13 cellular contexts compared by ENCODE assay signal in genomic region chr14:104969741-104970230, GRCh38. TPM values are rescaled to one million over a fixed set of nuclear protein-coding genes. Genes with fewer than 3 reads are reported as not detected.
A peak's percentile ranks its signal among the peaks of the same experiment; 100 is the strongest.
DNase-seq lines count a peak whose midpoint lies in the region; FAIRE-seq and TF ChIP-seq lines count a peak whose summit lies in the region.
"Had no signal": no experiment of that assay in that cellular context is flagged by ENCODE, and none has a peak within 500 bp of the region (broad histone marks: within the 10 kb centered on the region; RNA-seq: fewer than 3 reads in every experiment).

No MANE protein-coding gene starts in this region.

- in situ Hi-C loops in mammary epithelial cell (cut with MboI; ENCODE audit: low sequenced_read_pairs in 2 of 2): loop anchor here in 1 of 2 donors (5.0 kb wide), 1 partner anchor 78 kb away; no protein-coding TSS in a partner anchor

- H3K36me3 ChIP-seq in HUES6 (ENCODE audit: control insufficient read depth, insufficient read depth, low read length): no peaks in the 10 kb centered on the region
- H3K36me3 ChIP-seq in mammary epithelial cell (ENCODE audit: insufficient read depth, low read length): no peaks in the 10 kb centered on the region
- peaks cover 3 to 10% of the 10 kb centered on the region in 2 experiments for H3K36me3 ChIP-seq in keratinocyte (ENCODE audit: control insufficient read depth in 2 of 2, extremely low read depth in 1 of 2, insufficient read depth in 2 of 2, low read length in 2 of 2)
- H3K36me3 ChIP-seq in spleen: no peaks in the 10 kb centered on the region

- CTCF ChIA-PET in mammary epithelial cell (lab: Charles Lee; ENCODE audit: low non-redundant PET): interaction anchor here (0.6 kb wide), 1 partner anchor 405 kb away, joined by 9 read pairs; no protein-coding TSS in a partner anchor

- TF ChIP-seq CTCF in mammary epithelial cell (conservative IDR thresholded peaks at IDR 0.05 in 1 of 2, IDR thresholded peaks at IDR 0.05 in 1 of 2; ENCODE audit: extremely low read depth in 1 of 2, insufficient read depth in 1 of 2, low read depth in 1 of 2, low read length in 2 of 2): no peak
- TF ChIP-seq CTCF in keratinocyte (optimal IDR thresholded peaks at IDR 0.05 in 1 of 3, IDR thresholded peaks at IDR 0.05 in 1 of 3, conservative IDR thresholded peaks at IDR 0.05 in 1 of 3; ENCODE audit: extremely low read depth in 1 of 3, insufficient read depth in 2 of 3, low read length in 3 of 3): no peak
- TF ChIP-seq CTCF in spleen (IDR thresholded peaks at IDR 0.05 in 8 of 11, conservative IDR thresholded peaks at IDR 0.05 in 3 of 11): no peak

- H3K9ac ChIP-seq in HUES6 (ENCODE audit: low read length) (no peak overlapping the region), mammary epithelial cell (ENCODE audit: insufficient read depth, low read length) (peak overlapping the region; percentile 8), keratinocyte (ENCODE audit: control insufficient read depth, extremely low read depth, insufficient read depth, low read length) (peak overlapping the region; percentile 100)

- H3K27ac ChIP-seq in HUES6 (ENCODE audit: low read depth, low read length): no peak overlapping the region
- peak overlapping the region; percentile 98 for H3K27ac ChIP-seq in mammary epithelial cell (ENCODE audit: insufficient read depth, low read depth, low read length)
- H3K27ac ChIP-seq in keratinocyte (ENCODE audit: control insufficient read depth, insufficient read depth, low read length): peak overlapping the region; percentile 98
- no peak overlapping the region for H3K27ac ChIP-seq in spleen

- 100% methylated on average over 2 of the region's 10 CpGs for WGBS in mammary epithelial cell (ENCODE audit: low coverage, missing lambda C conversion rate)
- WGBS in spleen, 5 donors: 91 to 98% (median 96%) methylated on average over 3 to 10 of the region's 10 CpGs

- dilution Hi-C loops in mammary epithelial cell (cut with HindIII; ENCODE audit: low sequenced_read_pairs): no loop called here
- dilution Hi-C loops in keratinocyte (cut with MboI; ENCODE audit: extremely low pct_ligation_motif_present, low sequenced_read_pairs): no loop called here

- BruUV-seq in mammary epithelial cell (replicated peaks; lab: Mats Ljungman, UMichigan): no TSS peak

- no peak for FAIRE-seq in keratinocyte (lab: Jason Lieb, UNC)

- H3K27me3 ChIP-seq in HUES6 (ENCODE audit: control insufficient read depth, insufficient read depth, low read length) (peaks cover 11% of the 10 kb centered on the region), mammary epithelial cell (ENCODE audit: insufficient read depth, low read length) (no peaks in the 10 kb centered on the region), keratinocyte (ENCODE audit: control insufficient read depth, extremely low read depth, insufficient read depth, low read length) (no peaks in the 10 kb centered on the region), spleen (replicated peaks in 1 of 7) (peaks cover 0 to 80% (median 26%) of the 10 kb centered on the region in 7 donors)

- no peaks in the 10 kb centered on the region for H3K9me3 ChIP-seq in HUES6 (ENCODE audit: control insufficient read depth, insufficient read depth, low read depth, low read length)
- H3K9me3 ChIP-seq in mammary epithelial cell (replicated peaks; ENCODE audit: insufficient read depth, low read length): no peaks in the 10 kb centered on the region
- H3K9me3 ChIP-seq in keratinocyte (ENCODE audit: control insufficient read depth, low read depth, low read length): no peaks in the 10 kb centered on the region
- H3K9me3 ChIP-seq in spleen: no peaks in the 10 kb centered on the region

- H3K79me2 ChIP-seq in mammary epithelial cell (ENCODE audit: insufficient read depth, low read length): peaks cover 11% of the 10 kb centered on the region
- peaks cover 63% of the 10 kb centered on the region for H3K79me2 ChIP-seq in keratinocyte (ENCODE audit: control insufficient read depth, insufficient read depth, low read length)

- peaks cover 64% of the 10 kb centered on the region for H3K4me1 ChIP-seq in HUES6 (ENCODE audit: control insufficient read depth, insufficient read depth, low read length)
- H3K4me1 ChIP-seq in mammary epithelial cell (ENCODE audit: insufficient read depth, low read length): peaks cover 85% of the 10 kb centered on the region
- H3K4me1 ChIP-seq in keratinocyte (ENCODE audit: control insufficient read depth, extremely low read depth, insufficient read depth, low read length): peaks cover 80% of the 10 kb centered on the region
- H3K4me1 ChIP-seq in spleen: peaks cover 7 to 38% (median 22%) of the 10 kb centered on the region in 6 donors

- H3K4me2 ChIP-seq in mammary epithelial cell (ENCODE audit: insufficient read depth, low read depth, low read length) (peak overlapping the region; percentile 77), keratinocyte (ENCODE audit: control insufficient read depth, extremely low read depth, insufficient read depth, low read depth, low read length) (peak overlapping the region; percentile 99)

- H4K20me1 ChIP-seq in mammary epithelial cell (ENCODE audit: insufficient read depth, low read length): no peaks in the 10 kb centered on the region
- peaks cover 6% of the 10 kb centered on the region for H4K20me1 ChIP-seq in keratinocyte (ENCODE audit: control insufficient read depth, extremely low read depth, insufficient read depth, low read length)

- TF ChIP-seq POLR2A in spleen (IDR thresholded peaks at IDR 0.05): no peak

- DNase-seq in mammary epithelial cell: no peak
- no peak for DNase-seq in keratinocyte (ENCODE audit: low read depth, low spot score)
- peak; percentile 57 for DNase-seq in spleen
- no peak for DNase-seq in HPDE6-E6E7 (ENCODE audit: extremely low spot score)
- no peak for DNase-seq in GM19240 (ENCODE audit: insufficient read length, low spot score)
- no peak for DNase-seq in activated CD4-positive, alpha-beta T cell treated with anti-CD3 and anti-CD28 coated beads for 4 hours
- DNase-seq in NCI-H2227 treated with DMSO at 0.1 percent for 48 hours (lab: John Stamatoyannopoulos, UW): no peak
- DNase-seq: CD8-positive, alpha-beta memory T cell; NCI-H510A treated with DMSO at 0.1 percent for 48 hours; stimulated activated CD4-positive, alpha-beta T cell treated with anti-CD3 and anti-CD28 coated beads, Interleukin-1b, Interleukin-23, amount 100 ng/mL, for 48 hours had no signal

- no peaks in the 10 kb centered on the region for H3K9me1 ChIP-seq in keratinocyte (ENCODE audit: control insufficient read depth, extremely low read depth, insufficient read depth, low read length)

- H2AFZ ChIP-seq in mammary epithelial cell (ENCODE audit: low read depth, low read length) (no peak overlapping the region), keratinocyte (ENCODE audit: control insufficient read depth, low read length) (no peak overlapping the region)

- 0 out of 2 replicates have a peak overlapping the region, but pooled peaks have one; percentile 8 for H3K4me3 ChIP-seq in HUES6 (ENCODE audit: low read depth, low read length)
- peak overlapping the region in 2 of 3 experiments; percentile 19 to 43 for H3K4me3 ChIP-seq in mammary epithelial cell (replicated peaks in 1 of 3; ENCODE audit: insufficient read depth in 1 of 3, low read depth in 2 of 3, low read length in 3 of 3)
- H3K4me3 ChIP-seq in keratinocyte (ENCODE audit: control insufficient read depth in 2 of 3, extremely low read depth in 1 of 3, insufficient read depth in 2 of 3, low read depth in 1 of 3, low read length in 3 of 3): peak overlapping the region; percentile 93 to 94 (median 93)
- no peak overlapping the region for H3K4me3 ChIP-seq in spleen

- intact Hi-C loops in mammary epithelial cell (cut with micrococcal nuclease) (loop anchor here (1.0 to 10.0 kb wide), 6 partner anchors 36 to 335 kb away; partner anchors contain the start of genes BRF1 and SIVA1), spleen (cut with DNase I; ENCODE audit: low total_unique reads) (no loop called here)

RNA-seq across cellular contexts. Expression of gene AHNAK2, which starts 8.4 kb away (rescaled TPM):
- total RNA-seq in mammary epithelial cell (100 to 1,000 TPM; 110 to 302 TPM), spleen (1 to 10 TPM in 1 of 7 donors, under 1 TPM in 6; 0.26 to 1.3 (median 0.66) TPM)
- polyA plus RNA-seq in mammary epithelial cell (43.1 TPM), keratinocyte (142 to 198 TPM (median 164 TPM) in 3 replicates), spleen (under 1 TPM; 0.30 to 0.86 (median 0.76) TPM)
- polyA minus RNA-seq in mammary epithelial cell (327 TPM), keratinocyte (622 to 721 TPM (median 625 TPM) in 3 replicates)
- polyA plus RNA-seq in keratinocyte (2011; ENCODE audit: low read depth): 725 TPM
- 78.9 and 92.5 TPM in 2 replicates for polyA plus RNA-seq in keratinocyte (2011; cell fraction: cytosol; rRNA removed)
- 988 and 1,021 TPM in 2 replicates for polyA plus RNA-seq in keratinocyte (2011; cell fraction: nucleus; rRNA removed)
- 289 and 443 TPM in 2 replicates for polyA plus RNA-seq in keratinocyte (2012; ENCODE audit: low replicate concordance)
- 342 TPM for polyA minus RNA-seq in keratinocyte (2011; cell fraction: cytosol; rRNA and poly(A)+ RNA removed)
- 1,549 and 2,078 TPM in 2 replicates for polyA minus RNA-seq in keratinocyte (2011; cell fraction: nucleus; rRNA and poly(A)+ RNA removed)
- total RNA-seq: naive thymus-derived CD8-positive, alpha-beta T cell had no signal
- polyA plus RNA-seq: CD8-positive, alpha-beta memory T cell; naive thymus-derived CD8-positive, alpha-beta T cell had no signal

RNA-seq across cellular contexts. Expression of gene CLBA1, which starts 15.8 kb away (rescaled TPM):
- total RNA-seq in mammary epithelial cell (10 to 100 TPM; 11.0 to 14.7 TPM), spleen (1 to 10 TPM; 1.7 to 4.0 (median 3.4) TPM)
- polyA plus RNA-seq in mammary epithelial cell (7.4 TPM), keratinocyte (8.6 to 11.7 TPM (median 9.1 TPM) in 3 replicates), spleen (1 to 10 TPM; 3.7 to 4.3 (median 3.9) TPM)
- polyA minus RNA-seq in mammary epithelial cell (3.0 TPM), keratinocyte (5.1 to 5.2 TPM (median 5.1 TPM) in 3 replicates)
- polyA plus RNA-seq in keratinocyte (2011; ENCODE audit: low read depth): 3.3 TPM
- polyA plus RNA-seq in keratinocyte (2011; cell fraction: cytosol; rRNA removed): 8.1 and 9.8 TPM in 2 replicates
- 22.6 and 24.3 TPM in 2 replicates for polyA plus RNA-seq in keratinocyte (2011; cell fraction: nucleus; rRNA removed)
- 10.3 and 10.9 TPM in 2 replicates for polyA plus RNA-seq in keratinocyte (2012; ENCODE audit: low replicate concordance)
- polyA minus RNA-seq in keratinocyte (2011; cell fraction: cytosol; rRNA and poly(A)+ RNA removed): 6.5 TPM
- 7.3 and 15.5 TPM in 2 replicates for polyA minus RNA-seq in keratinocyte (2011; cell fraction: nucleus; rRNA and poly(A)+ RNA removed)

RNA-seq across cellular contexts. Expression of gene PLD4, which starts 45.1 kb away (rescaled TPM):
- total RNA-seq in mammary epithelial cell (under 1 TPM in 1 of 2 donors, not detected in 1; 0.09 TPM), spleen (10 to 100 TPM in 6 of 7 donors, 1 to 10 TPM in 1; 5.4 to 30.2 (median 13.9) TPM)
- polyA plus RNA-seq in mammary epithelial cell (0.01 TPM), keratinocyte (0.01 TPM in 1 of 3 replicates, not detected in the others), spleen (10 to 100 TPM; 25.8 to 31.3 (median 29.8) TPM)
- polyA minus RNA-seq in mammary epithelial cell (not detected), keratinocyte (0.07 TPM in 1 of 3 replicates, not detected in the others)
- polyA plus RNA-seq in keratinocyte (2011; ENCODE audit: low read depth): not detected
- polyA plus RNA-seq in keratinocyte (2011; cell fraction: cytosol; rRNA removed): not detected in 2 replicates
- polyA plus RNA-seq in keratinocyte (2011; cell fraction: nucleus; rRNA removed): not detected in 2 replicates
- 0.87 TPM in 1 of 2 replicates, not detected in the other for polyA plus RNA-seq in keratinocyte (2012; ENCODE audit: low replicate concordance)
- not detected for polyA minus RNA-seq in keratinocyte (2011; cell fraction: cytosol; rRNA and poly(A)+ RNA removed)
- polyA minus RNA-seq in keratinocyte (2011; cell fraction: nucleus; rRNA and poly(A)+ RNA removed): not detected in 2 replicates
- total RNA-seq: endodermal cell had no signal
- polyA plus RNA-seq: CD8-positive, alpha-beta memory T cell had no signal

RNA-seq across cellular contexts. Expression of gene CDCA4, which starts 51.1 kb away (rescaled TPM):
- total RNA-seq in mammary epithelial cell (10 to 100 TPM; 38.2 to 61.7 TPM), spleen (10 to 100 TPM in 2 of 7 donors, 1 to 10 TPM in 5; 6.5 to 15.1 (median 8.7) TPM)
- polyA plus RNA-seq in mammary epithelial cell (53.4 TPM), keratinocyte (29.8 to 48.7 TPM (median 35.7 TPM) in 3 replicates), spleen (10 to 100 TPM in 1 of 3 donors, 1 to 10 TPM in 2; 5.8 to 10.5 (median 8.5) TPM)
- polyA minus RNA-seq in mammary epithelial cell (38.9 TPM), keratinocyte (21.6 to 29.0 TPM (median 28.1 TPM) in 3 replicates)
- polyA plus RNA-seq in keratinocyte (2011; ENCODE audit: low read depth): 5.3 TPM
- 22.7 and 31.2 TPM in 2 replicates for polyA plus RNA-seq in keratinocyte (2011; cell fraction: cytosol; rRNA removed)
- 30.3 and 36.4 TPM in 2 replicates for polyA plus RNA-seq in keratinocyte (2011; cell fraction: nucleus; rRNA removed)
- polyA plus RNA-seq in keratinocyte (2012; ENCODE audit: low replicate concordance): 15.0 and 47.2 TPM in 2 replicates
- 44.7 TPM for polyA minus RNA-seq in keratinocyte (2011; cell fraction: cytosol; rRNA and poly(A)+ RNA removed)
- polyA minus RNA-seq in keratinocyte (2011; cell fraction: nucleus; rRNA and poly(A)+ RNA removed): 20.9 and 27.0 TPM in 2 replicates

Comparison
In these comparisons a context has a peak if more than half of its experiments do, and no peak if none do; other contexts are left out.
1. H3K27ac ChIP-seq: peak in mammary epithelial cell (single experiment) and keratinocyte (single experiment); none in HUES6 (single experiment) and spleen (0 of 8).
2. H3K4me3 ChIP-seq: peak in HUES6 (single experiment), mammary epithelial cell (2 of 3) and keratinocyte (3 of 3); none in spleen (0 of 8).
3. RNA of gene AHNAK2, which starts 8.4 kb away (polyA plus RNA-seq): 78.9 to 1,021 TPM in keratinocyte and 43.1 TPM in mammary epithelial cell (single experiment); 0.30 to 0.86 TPM in spleen; every median in the first group is over 10 times any median in the second.
4. RNA of gene PLD4, which starts 45.1 kb away (polyA plus RNA-seq): 25.8 to 31.3 TPM in spleen; 0.01 to 0.87 TPM in keratinocyte and 0.01 TPM in mammary epithelial cell (single experiment); every median in the first group is over 10 times any median in the second.